Comparison of ENCODE assay signal across 24 cellular contexts in the genomic region with DNA sequence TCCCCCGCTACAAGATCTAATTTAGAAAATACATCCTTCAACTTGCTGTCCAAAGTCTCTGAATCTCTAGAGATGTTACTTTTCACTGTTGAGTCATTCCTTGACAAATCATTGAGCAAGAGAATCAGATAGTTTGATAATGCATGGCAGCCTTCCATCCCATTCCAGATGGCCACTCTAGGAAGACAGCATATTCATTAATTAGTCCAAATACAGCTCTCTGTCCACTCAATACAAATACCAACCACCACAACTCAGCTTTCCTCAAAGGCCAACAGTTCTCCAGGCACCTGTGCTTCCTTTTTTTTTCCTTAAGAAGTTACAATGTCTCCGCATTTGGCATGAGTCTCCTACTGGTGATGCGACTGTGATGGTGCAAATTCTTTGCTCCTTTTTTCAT.
"Had no signal": no experiment of that assay in that cellular context is flagged by ENCODE, and none has a peak within 500 bp of the region (broad histone marks: within the 10 kb centered on the region; RNA-seq: fewer than 3 reads in every experiment).

No MANE protein-coding gene starts in this region.

- DNase-seq: activated B cell treated with CpG ODN at 0.5 μM for 24 hours; activated CD4-positive, alpha-beta T cell treated with anti-CD3 and anti-CD28 coated beads for 36 hours; activated CD4-positive, alpha-beta T cell treated with anti-CD3 and anti-CD28 coated beads, Interleukin-2, amount 50 U/mL, for 4 hours; activated effector memory CD4-positive, alpha-beta T cell treated with anti-CD3 and anti-CD28 coated beads, Interleukin-2, amount 50 U/mL, for 16 hours; activated naive CD4-positive, alpha-beta T cell treated with anti-CD3 and anti-CD28 coated beads for 36 hours; activated naive CD8-positive, alpha-beta T cell treated with anti-CD3 and anti-CD28 coated beads for 36 hours; activated T-cell treated with anti-CD3 and anti-CD28 coated beads for 4 hours; adrenal gland; aorta; cerebellar nuclear complex; colonic mucosa; dorsolateral prefrontal cortex; effector memory CD4-positive, alpha-beta T cell; erythroblast; foreskin melanocyte; heart right ventricle; naive B cell; ovary; small intestine; stimulated activated CD4-positive, alpha-beta T cell treated with anti-CD3 and anti-CD28 coated beads, Interleukin-4, amount 100 ng/mL, for 24 hours had no signal

- H3K4me3 ChIP-seq: adrenal gland, cardiac muscle cell, colonic mucosa, dorsolateral prefrontal cortex, heart right ventricle, ovary, thoracic aorta had no signal

- H3K27me3 ChIP-seq: adrenal gland, cardiac muscle cell, colonic mucosa, dorsolateral prefrontal cortex, heart right ventricle, ovary had no signal

- H3K4me1 ChIP-seq: adrenal gland, colonic mucosa, heart right ventricle had no signal

- H3K27ac ChIP-seq: adrenal gland, cardiac muscle cell, colonic mucosa, dorsolateral prefrontal cortex, heart right ventricle, ovary, thoracic aorta had no signal

- H3K9me3 ChIP-seq: colonic mucosa, ovary had no signal

- H3K36me3 ChIP-seq: colonic mucosa, ovary had no signal

- ATAC-seq: activated CD4-positive, alpha-beta T cell treated with anti-CD3 and anti-CD28 coated beads for 36 hours; heart right ventricle; sciatic nerve; stimulated activated effector memory CD8-positive, alpha-beta T cell treated with anti-CD3 and anti-CD28 coated beads, Interleukin-12 subunit alpha, Interleukin-12 subunit beta, amount 100 ng/mL, for 72 hours had no signal
